In the genomic region with DNA sequence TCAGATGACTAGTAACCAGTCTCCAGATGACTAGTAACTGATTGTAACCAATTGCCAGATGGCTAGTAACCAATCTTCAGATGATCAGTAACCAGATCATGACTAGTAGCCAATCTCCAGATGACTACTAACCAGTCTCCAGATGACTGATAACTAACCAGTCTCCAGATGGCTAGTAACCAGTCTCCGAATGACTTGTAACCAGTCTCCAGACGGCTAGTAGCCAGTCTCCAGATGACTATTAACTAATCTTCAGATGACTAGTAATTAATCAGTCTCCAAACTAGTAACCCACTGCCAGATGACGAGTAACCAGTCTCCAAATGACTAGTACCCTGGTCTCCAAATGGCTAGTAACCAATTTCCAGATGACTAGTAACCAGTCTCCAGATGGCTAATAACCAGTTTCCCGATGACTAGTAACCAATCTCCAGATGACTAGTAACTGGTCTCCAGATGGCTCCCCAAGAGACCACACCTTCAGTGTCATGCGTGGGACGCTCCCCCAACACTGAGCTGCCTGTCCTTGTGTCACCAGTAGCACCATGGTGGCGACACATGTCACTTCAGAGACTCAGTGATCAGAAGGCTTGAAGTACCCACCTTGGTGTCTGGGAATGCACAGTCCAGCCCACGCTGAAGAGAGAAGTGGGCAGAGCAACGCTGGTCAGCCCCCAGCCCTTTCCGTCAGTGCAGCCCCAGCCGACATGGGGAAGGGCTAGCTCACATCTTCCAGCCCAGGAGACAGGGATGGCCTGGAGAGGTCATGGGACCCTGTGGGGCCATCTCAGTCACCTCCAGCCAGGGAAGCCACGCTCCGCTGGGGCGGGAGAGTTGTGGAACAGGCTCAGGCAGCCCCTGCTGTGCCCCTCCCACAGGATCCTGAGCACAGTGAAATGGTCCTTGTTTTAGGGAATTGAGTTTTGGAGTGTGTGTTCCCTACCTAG, we compare ENCODE assay signal across 18 cellular contexts.
DNase-seq lines count a peak whose midpoint lies in the region; ATAC-seq, FAIRE-seq and TF ChIP-seq lines count a peak whose summit lies in the region.
"Had no signal": no experiment of that assay in that cellular context is flagged by ENCODE, and none has a peak within 500 bp of the region (broad histone marks: within the 10 kb centered on the region; RNA-seq: fewer than 3 reads in every experiment).

No MANE protein-coding gene starts in this region.

- no peak overlapping the region for H2BK5ac ChIP-seq in H1 (ENCODE audit: low read depth, low read length)

- TF ChIP-seq POLR2A in H1 (IDR thresholded peaks at IDR 0.05; ENCODE audit: control extremely low read depth in 1 of 2, low read depth in 2 of 2, low read length in 2 of 2) = no peak

- no peaks in the 10 kb centered on the region for H4K20me1 ChIP-seq in H1 (replicated peaks in 1 of 2; ENCODE audit: control insufficient read depth in 1 of 2, insufficient read depth in 2 of 2, low read length in 2 of 2)

- H2BK12ac ChIP-seq in H1 (ENCODE audit: low read depth, low read length) = no peak overlapping the region

- H3K9me3 ChIP-seq in H1 (ENCODE audit: insufficient read depth in 2 of 2, low read depth in 1 of 2, low read length in 1 of 2) = no peaks in the 10 kb centered on the region
- H3K9me3 ChIP-seq: HAP-1 had no signal

- H3K56ac ChIP-seq in H1 (replicated peaks; ENCODE audit: insufficient read length, low read depth, low read length) = no peak overlapping the region

- ATAC-seq in left lobe of liver (no peak), HG02885 (IDR thresholded peaks at IDR 0.05; ENCODE audit: poor library complexity, unreplicated experiment) (no peak)
- ATAC-seq: GM12878, HepG2 had no signal

- no peak overlapping the region for H3K4ac ChIP-seq in H1 (replicated peaks; ENCODE audit: insufficient read length, low read depth, low read length)

- no peak overlapping the region for H3K4me3 ChIP-seq in H1 (ENCODE audit: extremely low read depth in 1 of 4, insufficient read depth in 2 of 4, low read depth in 3 of 4, low read length in 4 of 4)
- H3K4me3 ChIP-seq: GM12878, HAP-1 had no signal

- DNase-seq in activated CD4-positive, alpha-beta T cell treated with anti-CD3 and anti-CD28 coated beads for 48 hours = peak; percentile 26
- no peak for DNase-seq in activated CD4-positive, alpha-beta T cell treated with anti-CD3 and anti-CD28 coated beads, Interleukin-2, amount 50 U/mL, for 48 hours
- DNase-seq in H1 (ENCODE audit: low read depth in 1 of 2, low spot score in 2 of 2) = no peak
- peak; percentile 30 for DNase-seq in left lobe of liver (ENCODE audit: low spot score)
- DNase-seq in stimulated activated CD4-positive, alpha-beta T cell treated with anti-CD3 and anti-CD28 coated beads, Interleukin-1b, Interleukin-23, amount 100 ng/mL, for 48 hours = no peak
- DNase-seq in NCI-H1694 (lab: John Stamatoyannopoulos, UW) = no peak
- DNase-seq: ACHN; C1 segment of cervical spinal cord; Calu3; CD4-positive, alpha-beta T cell; DMS 273 treated with DMSO at 0.1 percent for 48 hours; GOT3 had no signal

- no peak for TF ChIP-seq EP300 in H1 (IDR thresholded peaks at IDR 0.05; ENCODE audit: borderline replicate concordance in 1 of 2, low read depth in 2 of 2, low read length in 2 of 2)

- H3K79me1 ChIP-seq in H1 (ENCODE audit: low read depth, low read length) = no peaks in the 10 kb centered on the region

- no peak overlapping the region for H4K91ac ChIP-seq in H1 (replicated peaks; ENCODE audit: insufficient read length, low read length)

- peaks cover 0 to 9% (median 7%) of the 10 kb centered on the region in 4 experiments; a peak in 5 of 7 replicates for H3K27me3 ChIP-seq in H1 (replicated peaks in 1 of 4; ENCODE audit: control insufficient read depth in 3 of 4, extremely low read depth in 1 of 4, insufficient read depth in 3 of 4, low read length in 3 of 4)

- no peaks in the 10 kb centered on the region for H3K36me3 ChIP-seq in H1 (ENCODE audit: control insufficient read depth in 2 of 4, insufficient read depth in 4 of 4, low read length in 3 of 4)
- H3K36me3 ChIP-seq: HAP-1 had no signal

- no peak for TF ChIP-seq RAD21 in H1 (IDR thresholded peaks at IDR 0.05 in 1 of 2, conservative IDR thresholded peaks at IDR 0.05 in 1 of 2; ENCODE audit: low read depth in 2 of 2, low read length in 2 of 2)

- FAIRE-seq in H1 (lab: Jason Lieb, UNC) = no peak
- FAIRE-seq: GM12878, GM18507, HepG2, HTR-8/SVneo had no signal

- no peak overlapping the region for H3K23ac ChIP-seq in H1 (ENCODE audit: insufficient read length)

- H2BK120ac ChIP-seq in H1 (replicated peaks; ENCODE audit: low read depth, low read length) = no peak overlapping the region

- no peak overlapping the region for H2AK5ac ChIP-seq in H1 (ENCODE audit: low read depth, low read length)

- H3K27ac ChIP-seq in H1 (ENCODE audit: low read depth, low read length) = no peak overlapping the region

- H3K18ac ChIP-seq in H1 (ENCODE audit: extremely low read depth, low read length) = no peak overlapping the region

- CTCF ChIA-PET in H1 (lab: Charles Lee; ENCODE audit: partially characterized antibody) = interaction anchor here (0.9 to 3.7 kb wide), 3 partner anchors 10 to 35 kb away, joined by 3 to 26 read pairs (median 4); no protein-coding TSS in a partner anchor

- H4K5ac ChIP-seq in H1 (ENCODE audit: insufficient read length, low read depth, low read length) = no peak overlapping the region

- H3K14ac ChIP-seq in H1 (ENCODE audit: insufficient read length) = no peak overlapping the region

- H3K23me2 ChIP-seq in H1 (ENCODE audit: low read depth, low read length) = no peaks in the 10 kb centered on the region; the same call in 1 of the 2 replicates

- H3K4me2 ChIP-seq in H1 (ENCODE audit: insufficient read depth in 1 of 2, low read depth in 2 of 2, low read length in 2 of 2) = no peak overlapping the region

- WGBS in H1 (ENCODE audit: extremely low coverage in 1 of 2, insufficient coverage in 1 of 2, insufficient read length in 1 of 2, insufficient replicate concordance in 2 of 2, low coverage in 1 of 2, low lambda C conversion rate in 2 of 2, missing lambda C conversion rate in 1 of 2), 2 experiments = 94% methylated on average over 14 of the region's 14 CpGs; no CpG with 5 or more reads in 1 of the 2 experiments

- no peaks in the 10 kb centered on the region for H3K79me2 ChIP-seq in H1 (ENCODE audit: control insufficient read depth in 1 of 2, insufficient read depth in 2 of 2, low read length in 2 of 2)

- H3K4me1 ChIP-seq in H1 (replicated peaks in 1 of 4; ENCODE audit: control insufficient read depth in 3 of 4, insufficient read depth in 4 of 4, low read length in 3 of 4) = peaks cover 0 to 2% (median 0%) of the 10 kb centered on the region in 4 experiments; a peak in 4 of 7 replicates
- H3K4me1 ChIP-seq: HAP-1 had no signal

- no peak overlapping the region for H2BK20ac ChIP-seq in H1 (ENCODE audit: low read length)

- H2BK15ac ChIP-seq in H1 (ENCODE audit: low read length) = no peak overlapping the region

- POLR2A ChIA-PET in H1 (lab: Charles Lee; ENCODE audit: partially characterized antibody) = no interaction called here

- TF ChIP-seq CTCF in H1 (IDR thresholded peaks at IDR 0.05; ENCODE audit: control extremely low read depth in 1 of 3, insufficient read depth in 1 of 3, low read depth in 1 of 3, low read length in 3 of 3) = no peak

- H3K9ac ChIP-seq in H1 (replicated peaks in 1 of 4; ENCODE audit: extremely low read depth in 1 of 4, low read depth in 3 of 4, low read length in 3 of 4) = no peak overlapping the region

- no peak overlapping the region for H2AFZ ChIP-seq in H1 (ENCODE audit: low read length)

- H4K8ac ChIP-seq in H1 (ENCODE audit: extremely low read depth, insufficient read depth, low read length) = no peak overlapping the region

TF ChIP-seq in H1, 55 proteins besides CTCF, POLR2A, EP300 and RAD21:
- TF ChIP-seq RBBP5 (IDR thresholded peaks at IDR 0.05; ENCODE audit: borderline replicate concordance, low read depth, low read length) = no peak
- TF ChIP-seq SP2 (IDR thresholded peaks at IDR 0.05; ENCODE audit: low read length) = no peak
- TF ChIP-seq BRCA1 (IDR thresholded peaks at IDR 0.05; ENCODE audit: low read depth, low read length) = peak; percentile 83
- no peak for TF ChIP-seq KDM4A (IDR thresholded peaks at IDR 0.05; ENCODE audit: low read depth, low read length, severe bottlenecking)

Comparison
In these comparisons a context has a peak if more than half of its experiments do, and no peak if none do; other contexts are left out.
1. DNase-seq: peak in activated CD4-positive, alpha-beta T cell treated with anti-CD3 and anti-CD28 coated beads for 48 hours (single experiment) and left lobe of liver (single experiment); none in activated CD4-positive, alpha-beta T cell treated with anti-CD3 and anti-CD28 coated beads, Interleukin-2, amount 50 U/mL, for 48 hours (0 of 2), H1 (0 of 2), stimulated activated CD4-positive, alpha-beta T cell treated with anti-CD3 and anti-CD28 coated beads, Interleukin-1b, Interleukin-23, amount 100 ng/mL, for 48 hours (single experiment) and NCI-H1694 (single experiment).